Comparison of ENCODE assay signal across 28 cellular contexts in the genomic region with DNA sequence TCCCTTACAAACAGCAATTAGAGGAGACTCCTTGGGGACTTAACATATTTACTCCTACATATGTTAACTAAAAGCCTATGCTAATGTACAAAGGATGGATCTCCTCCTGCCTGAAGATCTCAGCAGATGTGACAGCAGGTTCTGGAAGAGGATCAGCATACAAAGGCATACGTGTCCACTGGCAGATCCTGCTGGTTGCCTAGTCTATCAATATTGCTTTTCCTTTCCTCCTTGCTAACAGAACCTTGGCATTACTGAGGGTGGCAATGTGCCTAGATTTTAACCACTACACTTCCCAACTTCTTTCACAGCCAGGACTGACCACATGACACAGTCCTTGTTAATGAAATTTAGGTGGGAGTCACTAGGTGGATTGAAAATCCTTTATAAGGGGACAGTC. TPM values are rescaled to one million over a fixed set of nuclear protein-coding genes. Genes with fewer than 3 reads are reported as not detected.
"Had no signal": no experiment of that assay in that cellular context is flagged by ENCODE, and none has a peak within 500 bp of the region (broad histone marks: within the 10 kb centered on the region; RNA-seq: fewer than 3 reads in every experiment).

No MANE protein-coding gene starts in this region.

- H3K9ac ChIP-seq: SK-N-SH had no signal

- FAIRE-seq: astrocyte had no signal

- H3K4me3 ChIP-seq: cardiac muscle cell, SJCRH30 had no signal

- H3K9me3 ChIP-seq: SJCRH30, SK-N-SH had no signal

- H3K27me3 ChIP-seq: cardiac muscle cell, SJCRH30 had no signal

- DNase-seq: activated CD4-positive, alpha-beta memory T cell treated with anti-CD3 and anti-CD28 coated beads, Interleukin-2, amount 10 ng/mL, durations not matched to agents 7 days and 5 days; activated CD4-positive, alpha-beta T cell treated with anti-CD3 and anti-CD28 coated beads for 36 hours; activated CD4-positive, alpha-beta T cell treated with anti-CD3 and anti-CD28 coated beads, Interleukin-2, amount 50 U/mL, for 1 hour; activated gamma-delta T cell; activated naive CD4-positive, alpha-beta T cell treated with anti-CD3 and anti-CD28 coated beads for 36 hours; activated T-cell treated with anti-CD3 and anti-CD28 coated beads for 4 hours; activated T-cell treated with anti-CD3 and anti-CD28 coated beads, Interleukin-2, amount 50 U/mL, for 48 hours; amygdala; KG1; NCI-H1048; NCI-H1694; NCI-H2029; NCI-H2107; NCI-H774; NK-92 treated with Interleukin-12 subunit alpha and Interleukin-12 subunit beta, amount 100 ng/mL, for 24 hours; OCI-M1; RPMI8226; SJCRH30; SK-N-SH; T-helper 1 cell; WERI-Rb-1 had no signal

- H3K36me3 ChIP-seq: cardiac muscle cell, SJCRH30, WERI-Rb-1 had no signal

- ATAC-seq: activated CD4-positive, alpha-beta T cell treated with anti-CD3 and anti-CD28 coated beads for 36 hours; activated T-helper 17 cell treated with anti-CD3 and anti-CD28 coated beads, Interleukin-2, amount 50 U/mL, for 72 hours; Panc1; Right ventricle myocardium inferior had no signal

- H3K4me2 ChIP-seq: SK-N-SH had no signal

- H3K4me1 ChIP-seq: SJCRH30 had no signal

- H3K27ac ChIP-seq: cardiac muscle cell, SJCRH30, WERI-Rb-1 had no signal

RNA-seq across cellular contexts. Expression of a gene that starts 29.6 kb away (rescaled TPM):
- total RNA-seq: activated CD8-positive, alpha-beta memory T cell treated with anti-CD3 and anti-CD28 coated beads for 36 hours; SJCRH30 had no signal

RNA-seq across cellular contexts. Expression of a gene that starts 29.8 kb away (rescaled TPM):
- total RNA-seq: activated CD4-positive, alpha-beta memory T cell treated with anti-CD3 and anti-CD28 coated beads, Interleukin-2, amount 10 ng/mL, durations not matched to agents 7 days and 5 days; activated CD4-positive, alpha-beta T cell treated with anti-CD3 and anti-CD28 coated beads for 36 hours; activated CD8-positive, alpha-beta memory T cell treated with anti-CD3 and anti-CD28 coated beads for 36 hours; activated naive CD4-positive, alpha-beta T cell treated with anti-CD3 and anti-CD28 coated beads for 36 hours; activated T-helper 17 cell treated with anti-CD3 and anti-CD28 coated beads, Interleukin-2, amount 50 U/mL, for 72 hours; astrocyte; SJCRH30; T-helper 2 cell treated with Interferon-gamma antibody and Interleukin-4, amounts not matched to agents 100 ng/mL and 5 ng/mL, for 36 hours had no signal
